ENCODE assay signal across 11 cellular contexts in genomic region chr13:30159446-30159839, GRCh38.
DNase-seq lines count a peak whose midpoint lies in the region; ATAC-seq and TF ChIP-seq lines count a peak whose summit lies in the region.
"Had no signal": no experiment of that assay in that cellular context is flagged by ENCODE, and none has a peak within 500 bp of the region (broad histone marks: within the 10 kb centered on the region; RNA-seq: fewer than 3 reads in every experiment).

No MANE protein-coding gene starts in this region.

- ATAC-seq in GM19463 (IDR thresholded peaks at IDR 0.05; ENCODE audit: unreplicated experiment), result peak; percentile 53

- peak; percentile 20 for DNase-seq in SW480 (ENCODE audit: low spot score)
- DNase-seq in choroid plexus epithelial cell (ENCODE audit: low read depth), result peak; percentile 96
- peak; percentile 26 for DNase-seq in stimulated activated CD4-positive, alpha-beta T cell treated with anti-CD3 and anti-CD28 coated beads, Interleukin-4, amount 100 ng/mL, for 1 hour
- no peak for DNase-seq in LoVo (ENCODE audit: low spot score)
- no peak for DNase-seq in substantia nigra (lab: John Stamatoyannopoulos, UW)
- DNase-seq in NCI-H345 treated with DMSO at 0.1 percent for 48 hours (lab: John Stamatoyannopoulos, UW; ENCODE audit: unreplicated experiment), result no peak
- no peak for DNase-seq in SHP77 (lab: John Stamatoyannopoulos, UW)
- DNase-seq: gastrocnemius medialis, SW 1271 had no signal

- no peak for TF ChIP-seq CTCF in choroid plexus epithelial cell (conservative IDR thresholded peaks at IDR 0.05; ENCODE audit: low read depth, low read length)

- H3K4me3 ChIP-seq in choroid plexus epithelial cell (ENCODE audit: low read depth, low read length), result no peak overlapping the region
- H3K4me3 ChIP-seq: gastrocnemius medialis, skin epidermis had no signal

- H3K27ac ChIP-seq in substantia nigra (ENCODE audit: low read depth, low read length, poor library complexity, severe bottlenecking), result no peak overlapping the region
- H3K27ac ChIP-seq: gastrocnemius medialis had no signal

Comparison
In these comparisons a context has a peak if more than half of its experiments do, and no peak if none do; other contexts are left out.
1. DNase-seq: peak in SW480 (single experiment), choroid plexus epithelial cell (single experiment) and stimulated activated CD4-positive, alpha-beta T cell treated with anti-CD3 and anti-CD28 coated beads, Interleukin-4, amount 100 ng/mL, for 1 hour (single experiment); none in LoVo (single experiment), substantia nigra (0 of 49), NCI-H345 treated with DMSO at 0.1 percent for 48 hours (single experiment) and SHP77 (0 of 2).